In the genomic region with DNA sequence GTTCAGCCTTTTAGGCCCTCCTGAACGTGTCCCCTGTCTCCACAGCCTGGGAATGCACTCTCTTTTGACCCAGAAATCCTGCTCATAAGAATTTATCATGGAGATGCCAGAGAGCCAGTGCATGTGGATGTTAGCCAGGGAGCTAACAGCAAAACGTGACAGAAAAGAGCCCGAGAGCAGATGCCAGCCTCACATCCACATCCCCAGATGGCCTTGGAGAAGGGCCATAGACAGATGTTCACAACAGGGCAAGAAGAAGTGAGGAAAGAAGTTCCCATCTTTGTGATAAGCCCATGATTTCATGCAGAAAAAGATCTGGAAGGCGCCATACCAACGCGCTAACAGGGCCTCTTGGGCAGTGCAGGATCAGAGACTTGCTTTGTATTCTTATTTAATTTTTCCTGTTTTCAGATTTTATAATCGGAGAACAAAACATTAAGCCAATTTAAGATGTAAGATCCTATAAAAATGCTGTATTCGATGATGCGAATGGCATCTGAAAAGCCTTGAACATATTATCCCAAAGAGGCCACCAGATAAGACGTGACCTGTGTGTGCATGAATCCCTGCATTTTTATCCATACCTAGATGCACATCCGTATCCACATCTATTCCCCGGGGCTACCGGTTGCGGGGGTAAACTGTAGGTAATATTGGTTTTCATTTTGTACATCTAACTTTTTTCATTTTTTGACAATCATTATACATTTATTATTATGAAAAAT, we compare ENCODE assay signal across 28 cellular contexts. TPM values are rescaled to one million over a fixed set of nuclear protein-coding genes. Genes with fewer than 3 reads are reported as not detected.
DNase-seq lines count a peak whose midpoint lies in the region; ATAC-seq, FAIRE-seq and TF ChIP-seq lines count a peak whose summit lies in the region.
"Had no signal": no experiment of that assay in that cellular context is flagged by ENCODE, and none has a peak within 500 bp of the region (broad histone marks: within the 10 kb centered on the region; RNA-seq: fewer than 3 reads in every experiment).

No MANE protein-coding gene starts in this region.

- no peak for FAIRE-seq in GM12878 (lab: Jason Lieb, UNC)

- no peak for TF ChIP-seq RAD21 in GM12878 (IDR thresholded peaks at IDR 0.05; ENCODE audit: insufficient read depth, low read depth, low read length)

- H3K27me3 Mint-ChIP-seq in stimulated activated naive B cell treated with anti-CD40 and anti-IgM and Interleukin-4, amounts not matched to agents 10 μg/mL and 1 μg/mL and 100 μg/mL, for 72 hours: no peaks in the 10 kb centered on the region

- peak overlapping the region; percentile 73 for H3K9ac ChIP-seq in GM12878 (ENCODE audit: control insufficient read depth, insufficient read depth, low read length)

- CTCF ChIA-PET in GM12878 (lab: Yijun Ruan, JAX): interaction anchor here (0.8 to 21.7 kb wide), 22 partner anchors 8 to 906 kb away, joined by 3 to 551 read pairs (median 7); no protein-coding TSS in a partner anchor

- peak overlapping the region; percentile 24; the same call in 1 of the 2 replicates for H3K4me3 ChIP-seq in GM12878

- POLR2A ChIA-PET in GM12878 (lab: Charles Lee): interaction anchor here (1.0 to 10.1 kb wide), 13 partner anchors 8 to 892 kb away, joined by 3 to 153 read pairs (median 6); partner anchors contain the start of gene RAB36

- H3K4me2 ChIP-seq in GM12878 (ENCODE audit: control insufficient read depth, insufficient read depth): peak overlapping the region; percentile 51

- no peaks in the 10 kb centered on the region for H4K20me1 ChIP-seq in GM12878 (ENCODE audit: control insufficient read depth, insufficient read depth)

- H3K4me1 ChIP-seq in GM12878 (ENCODE audit: control insufficient read depth, insufficient read depth, low read length): peaks cover 92% of the 10 kb centered on the region

- H3K4me1 Mint-ChIP-seq in stimulated activated naive B cell treated with anti-CD40 and anti-IgM and Interleukin-4, amounts not matched to agents 10 μg/mL and 1 μg/mL and 100 μg/mL, for 72 hours: peaks cover 79 to 100% of the 10 kb centered on the region in 2 donors

- ATAC-seq in GM12878: no peak
- ATAC-seq in stimulated activated naive B cell treated with anti-CD40 and anti-IgM and Interleukin-4, amounts not matched to agents 10 μg/mL and 1 μg/mL and 100 μg/mL, for 72 hours (replicated peaks): no peak
- no peak for ATAC-seq in GM21528 (IDR thresholded peaks at IDR 0.05; ENCODE audit: low FRiP score, unreplicated experiment)
- ATAC-seq: PC-3 had no signal

- no peak for TF ChIP-seq CTCF in GM12878 (IDR thresholded peaks at IDR 0.05 in 2 of 3, conservative IDR thresholded peaks at IDR 0.05 in 1 of 3; ENCODE audit: control insufficient read depth in 2 of 3, extremely low read depth in 1 of 3, insufficient read depth in 1 of 3, low read depth in 3 of 3, low read length in 3 of 3)

- no peak for TF ChIP-seq EP300 in GM12878 (IDR thresholded peaks at IDR 0.05; ENCODE audit: borderline replicate concordance in 1 of 2, control insufficient read depth in 1 of 2, low read depth in 2 of 2, low read length in 2 of 2)

- intact Hi-C loops in GM12878 (cut with micrococcal nuclease; ENCODE audit: unreplicated experiment): no loop called here

- no peaks in the 10 kb centered on the region for H3K36me3 ChIP-seq in GM12878 (ENCODE audit: control insufficient read depth in 2 of 2, insufficient read depth in 2 of 2, low read length in 1 of 2)
- H3K36me3 ChIP-seq: neutrophil had no signal

- BruUV-seq in GM12878 (replicated peaks; lab: Mats Ljungman, UMichigan): TSS peak; percentile 75

- H3K27me3 ChIP-seq in GM12878 (replicated peaks in 1 of 2; ENCODE audit: control insufficient read depth in 2 of 2, insufficient read depth in 2 of 2, low read length in 1 of 2): no peaks in the 10 kb centered on the region
- H3K27me3 ChIP-seq: neutrophil had no signal

- no peaks in the 10 kb centered on the region; the same call in 2 of the 3 replicates for H3K9me3 ChIP-seq in GM12878 (replicated peaks; ENCODE audit: control insufficient read depth, insufficient read depth, low read length)
- H3K9me3 ChIP-seq: neutrophil had no signal

- RAD21 ChIA-PET in GM12878 (lab: Charles Lee; ENCODE audit: unreplicated experiment): interaction anchor here (0.6 to 16.2 kb wide), 26 partner anchors 8 to 906 kb away, joined by 3 to 255 read pairs (median 10); no protein-coding TSS in a partner anchor

- H3K79me2 ChIP-seq in GM12878 (ENCODE audit: control insufficient read depth, insufficient read depth, low read length): peaks cover 44% of the 10 kb centered on the region

- DNase-seq in DMS 273 (lab: John Stamatoyannopoulos, UW; ENCODE audit: unreplicated experiment) (peak; percentile 60), DMS 273 treated with DMSO at 0.1 percent for 48 hours (lab: John Stamatoyannopoulos, UW) (no peak), MV-4-11 (lab: John Stamatoyannopoulos, UW) (peak; percentile 34), GM12878 (ENCODE audit: low read depth, low spot score) (no peak), SKM-1 (lab: John Stamatoyannopoulos, UW; ENCODE audit: unreplicated experiment) (no peak), activated gamma-delta T cell treated with Interleukin-2 at 50 U/mL for 16 hours (no peak)
- DNase-seq in stimulated activated naive B cell treated with anti-CD40 and anti-IgM and Interleukin-4, amounts not matched to agents 10 μg/mL and 1 μg/mL and 100 μg/mL, for 72 hours: no peak
- DNase-seq: activated CD8-positive, alpha-beta memory T cell treated with anti-CD3 and anti-CD28 coated beads, Interleukin-2, amount 10 ng/mL, durations not matched to agents 7 days and 5 days; activated naive CD4-positive, alpha-beta T cell treated with Interleukin-2 at 50 U/mL for 16 hours; effector CD4-positive, alpha-beta T cell; GF-D8; NCI-H1092 treated with DMSO at 0.1 percent for 48 hours; NCI-H2081 treated with DMSO at 0.1 percent for 48 hours; NCI-H446 treated with DMSO at 0.1 percent for 48 hours; PC-3; stimulated activated CD4-positive, alpha-beta T cell treated with anti-CD3 and anti-CD28 coated beads, Interleukin-4, amount 100 ng/mL, for 4 hours; stimulated activated naive CD4-positive, alpha-beta T cell treated with Interleukin-2 at 50 U/mL for 16 hours had no signal

- no peak overlapping the region for H2AFZ ChIP-seq in GM12878 (ENCODE audit: control insufficient read depth, low read depth, low read length)

- H3K9me3 Mint-ChIP-seq in stimulated activated naive B cell treated with anti-CD40 and anti-IgM and Interleukin-4, amounts not matched to agents 10 μg/mL and 1 μg/mL and 100 μg/mL, for 72 hours: no peaks in the 10 kb centered on the region
- H3K9me3 Mint-ChIP-seq: activated T-cell treated with anti-CD3 and anti-CD28 coated beads, Interleukin-2, amount 50 U/mL, for 72 hours had no signal

- peak overlapping the region in 1 of 2 donors; percentile 20 for H3K4me3 Mint-ChIP-seq in stimulated activated naive B cell treated with anti-CD40 and anti-IgM and Interleukin-4, amounts not matched to agents 10 μg/mL and 1 μg/mL and 100 μg/mL, for 72 hours
- H3K4me3 Mint-ChIP-seq: activated CD8-positive, alpha-beta memory T cell treated with anti-CD3 and anti-CD28 coated beads, Interleukin-2, amount 10 ng/mL, durations not matched to agents 7 days and 5 days; activated T-cell treated with anti-CD3 and anti-CD28 coated beads, Interleukin-2, amount 50 U/mL, for 72 hours had no signal

- WGBS in GM12878 (ENCODE audit: insufficient coverage, insufficient replicate concordance, low lambda C conversion rate, missing lambda C conversion rate): 86% methylated on average over 14 of the region's 14 CpGs

- peaks cover 13 to 33% of the 10 kb centered on the region in 2 donors for H3K36me3 Mint-ChIP-seq in stimulated activated naive B cell treated with anti-CD40 and anti-IgM and Interleukin-4, amounts not matched to agents 10 μg/mL and 1 μg/mL and 100 μg/mL, for 72 hours
- H3K36me3 Mint-ChIP-seq: activated CD8-positive, alpha-beta memory T cell treated with anti-CD3 and anti-CD28 coated beads, Interleukin-2, amount 10 ng/mL, durations not matched to agents 7 days and 5 days had no signal

- in situ Hi-C loops in GM12878 (cut with MboI): no loop called here

- peak overlapping the region; percentile 98 for H3K27ac ChIP-seq in GM12878 (ENCODE audit: control insufficient read depth, insufficient read depth)
- H3K27ac ChIP-seq: 22Rv1, HL-60, neutrophil, VCaP had no signal

- H3K27ac Mint-ChIP-seq in stimulated activated naive B cell treated with anti-CD40 and anti-IgM and Interleukin-4, amounts not matched to agents 10 μg/mL and 1 μg/mL and 100 μg/mL, for 72 hours: peak overlapping the region; percentile 99
- H3K27ac Mint-ChIP-seq: activated CD8-positive, alpha-beta memory T cell treated with anti-CD3 and anti-CD28 coated beads, Interleukin-2, amount 10 ng/mL, durations not matched to agents 7 days and 5 days; activated T-cell treated with anti-CD3 and anti-CD28 coated beads, Interleukin-2, amount 50 U/mL, for 72 hours; progenitor cell of endocrine pancreas had no signal

- no peak for TF ChIP-seq POLR2A in GM12878 (IDR thresholded peaks at IDR 0.05; ENCODE audit: low read depth, low read length)

- SMC1A ChIA-PET in GM12878 (lab: Charles Lee; ENCODE audit: uncharacterized antibody, unreplicated experiment): interaction anchor here (0.6 to 15.9 kb wide), 28 partner anchors 8 to 893 kb away, joined by 3 to 154 read pairs (median 6); no protein-coding TSS in a partner anchor

RNA-seq across cellular contexts. Expression of gene IGLL5, which starts 48.7 kb away (rescaled TPM):
- total RNA-seq in GM12878 (2013; cell fraction: nucleolus; rRNA removed): not detected in 2 replicates
- not detected in 2 replicates for total RNA-seq in GM12878 (2014; rRNA removed)
- total RNA-seq in GM12878 (2014; rRNA removed; fragmentation: Illumina TruSeq; extraction: Trizol): not detected in 2 replicates
- not detected in 2 replicates for total RNA-seq in GM12878 (2021)
- not detected for polyA plus RNA-seq in GM12878 (2011; ENCODE audit: low read depth)
- polyA plus RNA-seq in GM12878 (2011; rRNA removed): not detected in 2 replicates
- not detected in 2 replicates for polyA plus RNA-seq in GM12878 (2011; cell fraction: cytosol; rRNA removed)
- not detected in 2 replicates for polyA plus RNA-seq in GM12878 (2011; cell fraction: nucleus; rRNA removed)
- polyA plus RNA-seq in GM12878 (2012): 0.39 and 0.48 TPM in 2 replicates
- polyA plus RNA-seq in GM12878 (2014; fragmentation: Illumina TruSeq; extraction: Trizol): not detected in 2 replicates
- not detected for polyA plus RNA-seq in GM12878 (2014; fragmentation: Nextera tagmentation; extraction: Ambion mirVana)
- polyA plus RNA-seq in GM12878 (2014; rRNA removed): not detected in 2 replicates
- polyA plus RNA-seq in GM12878 (2016; fragmentation: Nextera tagmentation; extraction: Ambion mirVana): not detected
- not detected in 2 replicates for polyA minus RNA-seq in GM12878 (2011; rRNA and poly(A)+ RNA removed)
- not detected in 2 replicates for polyA minus RNA-seq in GM12878 (2011; cell fraction: cytosol; rRNA and poly(A)+ RNA removed)
- not detected in 2 replicates for polyA minus RNA-seq in GM12878 (2011; cell fraction: nucleus; rRNA and poly(A)+ RNA removed)
- total RNA-seq: activated CD8-positive, alpha-beta memory T cell treated with anti-CD3 and anti-CD28 coated beads, Interleukin-2, amount 10 ng/mL, durations not matched to agents 7 days and 5 days; activated T-cell treated with anti-CD3 and anti-CD28 coated beads, Interleukin-2, amount 50 U/mL, for 72 hours; chondrocyte; glomerular endothelial cell; LHCN-M2; PC-3; progenitor cell of endocrine pancreas; temporal lobe had no signal

Comparison
In these comparisons a context has a peak if more than half of its experiments do, and no peak if none do; other contexts are left out.
1. DNase-seq: peak in DMS 273 (single experiment) and MV-4-11 (single experiment); none in DMS 273 treated with DMSO at 0.1 percent for 48 hours (single experiment), GM12878 (single experiment), stimulated activated naive B cell treated with anti-CD40 and anti-IgM and Interleukin-4, amounts not matched to agents 10 μg/mL and 1 μg/mL and 100 μg/mL, for 72 hours (single experiment), SKM-1 (single experiment) and activated gamma-delta T cell treated with Interleukin-2 at 50 U/mL for 16 hours (single experiment).